1 cellular context compared by ENCODE assay signal in the genomic region with DNA sequence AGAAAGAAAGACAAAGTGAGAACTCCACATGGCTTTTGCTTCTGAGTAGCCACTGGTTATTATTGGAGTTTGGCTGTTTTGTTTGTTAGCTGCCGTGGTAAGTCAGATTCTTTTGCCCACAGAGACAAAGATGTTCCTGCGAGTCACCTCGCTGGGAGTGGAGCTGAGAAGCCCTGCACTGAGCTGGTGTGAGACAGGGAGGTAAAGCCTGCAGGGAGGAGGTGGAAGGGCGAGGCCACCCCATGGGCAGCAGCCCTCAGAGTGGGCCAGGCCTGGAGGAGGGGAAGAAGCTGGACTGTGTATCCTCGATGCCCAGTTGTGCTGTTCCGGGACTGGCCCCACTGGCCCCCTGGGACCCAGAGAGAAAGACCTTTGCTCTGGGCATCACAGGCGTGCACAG.
TF ChIP-seq lines count a peak whose summit lies in the region.

No MANE protein-coding gene starts in this region.

TF ChIP-seq in GM23338, 12 proteins besides CTCF, POLR2A, EP300 and RAD21 (continued from another document):
- TF ChIP-seq ZNF462 (CRISPR knock-in tag; IDR thresholded peaks at IDR 0.05) (no peak), ZNF114 (CRISPR knock-in tag; IDR thresholded peaks at IDR 0.05) (no peak), ETS1 (IDR thresholded peaks at IDR 0.05) (no peak), JUNB (IDR thresholded peaks at IDR 0.05; ENCODE audit: unreplicated experiment) (no peak), STAT1 (IDR thresholded peaks at IDR 0.05; ENCODE audit: unreplicated experiment) (no peak), ZNF331 (CRISPR knock-in tag; IDR thresholded peaks at IDR 0.05; ENCODE audit: low read depth) (no peak), POLR2AphosphoS5 (IDR thresholded peaks at IDR 0.05; ENCODE audit: low read depth) (no peak), CREB1 (CRISPR knock-in tag; IDR thresholded peaks at IDR 0.05; ENCODE audit: low read depth) (no peak), NANOG (IDR thresholded peaks at IDR 0.05; ENCODE audit: borderline replicate concordance) (no peak), EZH2 (IDR thresholded peaks at IDR 0.05; ENCODE audit: low read depth, unreplicated experiment) (no peak)
- TF ChIP-seq, protein P1, sequence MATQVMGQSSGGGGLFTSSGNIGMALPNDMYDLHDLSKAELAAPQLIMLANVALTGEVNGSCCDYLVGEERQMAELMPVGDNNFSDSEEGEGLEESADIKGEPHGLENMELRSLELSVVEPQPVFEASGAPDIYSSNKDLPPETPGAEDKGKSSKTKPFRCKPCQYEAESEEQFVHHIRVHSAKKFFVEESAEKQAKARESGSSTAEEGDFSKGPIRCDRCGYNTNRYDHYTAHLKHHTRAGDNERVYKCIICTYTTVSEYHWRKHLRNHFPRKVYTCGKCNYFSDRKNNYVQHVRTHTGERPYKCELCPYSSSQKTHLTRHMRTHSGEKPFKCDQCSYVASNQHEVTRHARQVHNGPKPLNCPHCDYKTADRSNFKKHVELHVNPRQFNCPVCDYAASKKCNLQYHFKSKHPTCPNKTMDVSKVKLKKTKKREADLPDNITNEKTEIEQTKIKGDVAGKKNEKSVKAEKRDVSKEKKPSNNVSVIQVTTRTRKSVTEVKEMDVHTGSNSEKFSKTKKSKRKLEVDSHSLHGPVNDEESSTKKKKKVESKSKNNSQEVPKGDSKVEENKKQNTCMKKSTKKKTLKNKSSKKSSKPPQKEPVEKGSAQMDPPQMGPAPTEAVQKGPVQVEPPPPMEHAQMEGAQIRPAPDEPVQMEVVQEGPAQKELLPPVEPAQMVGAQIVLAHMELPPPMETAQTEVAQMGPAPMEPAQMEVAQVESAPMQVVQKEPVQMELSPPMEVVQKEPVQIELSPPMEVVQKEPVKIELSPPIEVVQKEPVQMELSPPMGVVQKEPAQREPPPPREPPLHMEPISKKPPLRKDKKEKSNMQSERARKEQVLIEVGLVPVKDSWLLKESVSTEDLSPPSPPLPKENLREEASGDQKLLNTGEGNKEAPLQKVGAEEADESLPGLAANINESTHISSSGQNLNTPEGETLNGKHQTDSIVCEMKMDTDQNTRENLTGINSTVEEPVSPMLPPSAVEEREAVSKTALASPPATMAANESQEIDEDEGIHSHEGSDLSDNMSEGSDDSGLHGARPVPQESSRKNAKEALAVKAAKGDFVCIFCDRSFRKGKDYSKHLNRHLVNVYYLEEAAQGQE (IDR thresholded peaks at IDR 0.05; ENCODE audit: unreplicated experiment), result no peak
